ENCODE assay signal across 9 cellular contexts in the genomic region with DNA sequence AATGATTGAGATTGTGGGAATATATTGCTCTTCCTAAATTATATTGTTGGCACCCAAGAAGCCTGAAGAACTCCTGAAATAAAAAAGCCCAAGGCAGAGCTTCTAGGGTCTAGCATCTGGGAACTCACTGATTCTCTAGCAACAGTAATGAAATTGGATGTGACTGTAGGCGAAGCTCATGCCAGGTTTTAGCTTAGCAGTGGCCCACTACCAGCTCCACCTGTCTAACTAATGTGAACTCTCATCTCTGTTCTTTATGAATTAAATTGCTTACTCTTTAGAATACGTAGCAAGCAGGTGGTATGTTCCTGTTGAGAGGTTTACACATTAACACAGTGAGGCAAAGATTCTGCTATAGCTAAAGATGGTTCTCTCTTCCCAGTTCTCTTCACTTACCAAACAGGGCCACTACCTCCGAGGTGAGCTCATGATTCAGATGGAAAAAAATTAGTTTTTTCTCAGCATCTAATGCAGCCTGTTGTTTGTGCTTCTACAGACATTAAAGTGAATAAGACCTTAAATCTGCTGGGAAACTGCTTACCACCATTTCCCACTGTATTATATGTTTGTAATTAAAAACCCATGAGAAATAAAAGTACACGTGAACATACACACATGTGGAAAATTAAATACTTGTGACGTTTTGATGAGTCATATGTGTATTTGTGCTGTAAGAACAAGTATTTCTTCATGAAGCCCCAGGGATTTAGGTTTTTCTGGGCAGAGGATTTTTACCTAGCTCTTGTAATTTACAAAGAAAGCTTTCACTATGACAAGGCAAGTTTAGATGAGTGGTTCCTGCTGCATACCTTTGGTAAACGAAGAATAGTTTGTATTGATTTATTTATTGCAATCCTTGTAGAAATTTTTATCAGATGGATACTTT.
DNase-seq lines count a peak whose midpoint lies in the region; ATAC-seq and TF ChIP-seq lines count a peak whose summit lies in the region.
"Had no signal": no experiment of that assay in that cellular context is flagged by ENCODE, and none has a peak within 500 bp of the region (broad histone marks: within the 10 kb centered on the region; RNA-seq: fewer than 3 reads in every experiment).

No MANE protein-coding gene starts in this region.

- no peak overlapping the region for H3K4me3 ChIP-seq in GM12865 (ENCODE audit: low read depth, low read length)
- H3K4me3 ChIP-seq: SK-N-MC had no signal

- no peak for TF ChIP-seq CTCF in GM12865 (IDR thresholded peaks at IDR 0.05; ENCODE audit: insufficient read depth, low read depth, low read length, missing control alignments)

- intact Hi-C loops in left ventricle myocardium superior (cut with micrococcal nuclease) = no loop called here

- ATAC-seq in GM21576 (IDR thresholded peaks at IDR 0.05; ENCODE audit: unreplicated experiment) (peak; percentile 61), HG03460 (IDR thresholded peaks at IDR 0.05; ENCODE audit: unreplicated experiment) (peak; percentile 60), left ventricle myocardium superior (no peak)

- DNase-seq in GM12865 (ENCODE audit: low read depth) (peak; percentile 72), dedifferentiated amniotic fluid mesenchymal stem cell (ENCODE audit: extremely low spot score) (peak; percentile 38), D341Med (ENCODE audit: low spot score) (no peak), OCI-M1 (lab: John Stamatoyannopoulos, UW) (no peak), left ventricle myocardium superior (no peak)
- DNase-seq in stimulated activated naive CD4-positive, alpha-beta T cell treated with Interleukin-2 at 50 U/mL for 16 hours (lab: John Stamatoyannopoulos, UW) = no peak

Comparison
In these comparisons a context has a peak if more than half of its experiments do, and no peak if none do; other contexts are left out.
1. DNase-seq: peak in GM12865 (single experiment) and dedifferentiated amniotic fluid mesenchymal stem cell (single experiment); none in D341Med (single experiment), OCI-M1 (single experiment), left ventricle myocardium superior (single experiment) and stimulated activated naive CD4-positive, alpha-beta T cell treated with Interleukin-2 at 50 U/mL for 16 hours (single experiment).